Comparison of ENCODE assay signal across 9 cellular contexts in genomic region chr3:97972976-97973375, GRCh38. TPM values are rescaled to one million over a fixed set of nuclear protein-coding genes. Genes with fewer than 3 reads are reported as not detected.
A peak's percentile ranks its signal among the peaks of the same experiment; 100 is the strongest.
DNase-seq lines count a peak whose midpoint lies in the region; ATAC-seq and TF ChIP-seq lines count a peak whose summit lies in the region.
"Had no signal": no experiment of that assay in that cellular context is flagged by ENCODE, and none has a peak within 500 bp of the region (broad histone marks: within the 10 kb centered on the region; RNA-seq: fewer than 3 reads in every experiment).

No MANE protein-coding gene starts in this region.

- H3K27ac ChIP-seq in WERI-Rb-1 (peak overlapping the region; percentile 56), subcutaneous abdominal adipose tissue (ENCODE audit: low read depth, low read length) (no peak overlapping the region), foreskin keratinocyte (no peak overlapping the region)
- H3K27ac ChIP-seq: SJSA1 had no signal

- H3K36me3 ChIP-seq in WERI-Rb-1 (no peaks in the 10 kb centered on the region; the same call in 1 of the 2 replicates), subcutaneous abdominal adipose tissue (ENCODE audit: control insufficient read depth in 5 of 5, insufficient read depth in 5 of 5, low read length in 5 of 5) (no peaks in the 10 kb centered on the region)
- H3K36me3 ChIP-seq: SJSA1 had no signal

- no peaks in the 10 kb centered on the region for H3K27me3 Mint-ChIP-seq in T-helper 2 cell treated with Interferon-gamma antibody and Interleukin-4, amounts not matched to agents 5 μg/mL and 100 μg/mL, for 36 hours (ENCODE audit: low read depth)
- peaks cover 3% of the 10 kb centered on the region for H3K27me3 Mint-ChIP-seq in glutamatergic neuron (ENCODE audit: unreplicated experiment)

- H3K4me1 Mint-ChIP-seq in T-helper 2 cell treated with Interferon-gamma antibody and Interleukin-4, amounts not matched to agents 5 μg/mL and 100 μg/mL, for 36 hours (ENCODE audit: low read depth) = peaks cover 51% of the 10 kb centered on the region
- H3K4me1 Mint-ChIP-seq in glutamatergic neuron (ENCODE audit: low read depth, unreplicated experiment) = peaks cover 26% of the 10 kb centered on the region

- H3K4me1 ChIP-seq in subcutaneous abdominal adipose tissue (ENCODE audit: control insufficient read depth in 5 of 5, insufficient read depth in 5 of 5, low read length in 5 of 5) (peaks cover 0 to 27% (median 20%) of the 10 kb centered on the region in 5 donors), foreskin keratinocyte (peaks cover 11% of the 10 kb centered on the region)

- ATAC-seq in GM19328 (IDR thresholded peaks at IDR 0.05; ENCODE audit: unreplicated experiment) = no peak
- no peak for ATAC-seq in foreskin keratinocyte

- DNase-seq in T-helper 2 cell treated with Interferon-gamma antibody and Interleukin-4, amounts not matched to agents 5 μg/mL and 100 μg/mL, for 36 hours (ENCODE audit: low spot score) = no peak
- DNase-seq in T-helper 2 cell (no peak), WERI-Rb-1 (no peak), glutamatergic neuron (no peak), DMS 273 treated with DMSO at 0.1 percent for 48 hours (lab: John Stamatoyannopoulos, UW) (no peak), foreskin keratinocyte (no peak)

- H3K9me3 ChIP-seq in WERI-Rb-1 (ENCODE audit: severe bottlenecking) = no peaks in the 10 kb centered on the region
- no peaks in the 10 kb centered on the region for H3K9me3 ChIP-seq in subcutaneous abdominal adipose tissue (ENCODE audit: control insufficient read depth in 5 of 5, low read length in 5 of 5)
- H3K9me3 ChIP-seq: SJSA1 had no signal

- no peaks in the 10 kb centered on the region for H3K9me3 Mint-ChIP-seq in T-helper 2 cell treated with Interferon-gamma antibody and Interleukin-4, amounts not matched to agents 5 μg/mL and 100 μg/mL, for 36 hours
- H3K9me3 Mint-ChIP-seq in glutamatergic neuron (ENCODE audit: unreplicated experiment) = peaks cover 6% of the 10 kb centered on the region

- H3K27me3 ChIP-seq in WERI-Rb-1 (ENCODE audit: insufficient read depth, low read depth, severe bottlenecking) (no peaks in the 10 kb centered on the region), subcutaneous abdominal adipose tissue (ENCODE audit: control insufficient read depth in 5 of 5, insufficient read depth in 4 of 5, low read length in 5 of 5) (no peaks in the 10 kb centered on the region), foreskin keratinocyte (no peaks in the 10 kb centered on the region)
- H3K27me3 ChIP-seq: SJSA1 had no signal

- no peak for TF ChIP-seq CTCF in WERI-Rb-1 (IDR thresholded peaks at IDR 0.05; ENCODE audit: low read depth, low read length)
- no peak for TF ChIP-seq CTCF in glutamatergic neuron (IDR thresholded peaks at IDR 0.05; ENCODE audit: partially characterized antibody, unreplicated experiment)
- TF ChIP-seq CTCF in foreskin keratinocyte (conservative IDR thresholded peaks at IDR 0.05) = no peak

- peak overlapping the region in 2 of 5 donors; percentile 35 to 48 for H3K9ac ChIP-seq in subcutaneous abdominal adipose tissue (ENCODE audit: low read length in 5 of 5)

- peak overlapping the region; percentile 60 for H3K27ac Mint-ChIP-seq in T-helper 2 cell treated with Interferon-gamma antibody and Interleukin-4, amounts not matched to agents 5 μg/mL and 100 μg/mL, for 36 hours
- peak overlapping the region; percentile 62 for H3K27ac Mint-ChIP-seq in glutamatergic neuron (ENCODE audit: unreplicated experiment)

- H3K4me3 Mint-ChIP-seq in T-helper 2 cell treated with Interferon-gamma antibody and Interleukin-4, amounts not matched to agents 5 μg/mL and 100 μg/mL, for 36 hours = peak overlapping the region; percentile 70
- peak overlapping the region; percentile 63 for H3K4me3 Mint-ChIP-seq in glutamatergic neuron (ENCODE audit: unreplicated experiment)

- peaks cover 10% of the 10 kb centered on the region for H3K36me3 Mint-ChIP-seq in T-helper 2 cell treated with Interferon-gamma antibody and Interleukin-4, amounts not matched to agents 5 μg/mL and 100 μg/mL, for 36 hours (ENCODE audit: low read depth)
- no peaks in the 10 kb centered on the region for H3K36me3 Mint-ChIP-seq in glutamatergic neuron (ENCODE audit: unreplicated experiment)

- H3K4me3 ChIP-seq in WERI-Rb-1 (ENCODE audit: low read depth, low read length) (peak overlapping the region; percentile 52), subcutaneous abdominal adipose tissue (ENCODE audit: low read depth in 1 of 5, low read length in 5 of 5) (peak overlapping the region in 4 of 5 donors; percentile 65 to 77 (median 68))

RNA-seq across cellular contexts. Expression of gene RIOX2, which starts 0.7 kb away (rescaled TPM):
- total RNA-seq in glutamatergic neuron (ENCODE audit: unreplicated experiment) = 12.3 TPM
- 38.8 and 45.5 TPM in 2 replicates for total RNA-seq in foreskin keratinocyte
- 20.6 and 23.5 TPM in 2 replicates for polyA plus RNA-seq in foreskin keratinocyte
